ENCODE assay signal across 1 cellular context in the genomic region with DNA sequence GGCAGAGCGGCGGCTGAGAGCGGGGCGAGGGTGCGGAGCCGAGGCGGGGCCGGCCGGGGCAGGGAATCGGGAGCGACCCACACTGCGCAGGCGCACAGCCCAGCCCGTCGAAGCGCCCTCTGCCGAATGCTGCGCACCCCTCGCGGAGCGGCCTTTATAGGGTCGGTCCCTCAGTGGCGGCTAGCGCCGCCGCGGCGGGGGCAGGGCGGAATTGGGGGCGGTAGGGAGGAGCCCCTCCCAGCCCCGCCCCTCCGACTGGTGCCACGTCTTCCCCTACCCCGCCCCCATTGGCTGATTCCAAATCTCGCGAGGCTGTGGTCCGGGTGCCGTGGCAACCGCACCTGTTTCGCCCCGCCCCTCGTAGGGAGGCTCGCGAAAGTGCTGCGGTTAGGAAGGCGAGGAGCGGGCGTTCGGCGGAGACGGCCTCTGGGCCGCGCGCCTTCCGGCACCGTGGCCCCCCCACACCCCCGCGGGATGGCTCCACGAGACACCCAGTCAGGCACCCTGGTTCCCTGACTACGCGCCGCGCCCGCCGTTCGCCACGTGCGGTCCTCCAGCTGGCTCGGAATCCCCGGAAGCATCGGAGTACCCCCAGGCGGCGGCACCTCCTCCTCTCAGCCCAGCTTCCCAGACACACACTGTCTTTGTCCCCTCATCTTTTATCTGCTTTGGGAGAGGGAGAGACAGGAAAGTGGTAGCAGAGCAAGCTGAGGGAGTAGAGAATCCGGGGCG.
TF ChIP-seq lines count a peak whose summit lies in the region.

A gene (minus strand): TSS at position 128 of the 732 bp plus-strand sequence. CDS start 157 bp downstream, outside the sequence.

TF ChIP-seq in GM12878, 131 proteins besides CTCF, POLR2A, EP300 and RAD21 (continued from another document and continues in another):
- TF ChIP-seq, protein P1, sequence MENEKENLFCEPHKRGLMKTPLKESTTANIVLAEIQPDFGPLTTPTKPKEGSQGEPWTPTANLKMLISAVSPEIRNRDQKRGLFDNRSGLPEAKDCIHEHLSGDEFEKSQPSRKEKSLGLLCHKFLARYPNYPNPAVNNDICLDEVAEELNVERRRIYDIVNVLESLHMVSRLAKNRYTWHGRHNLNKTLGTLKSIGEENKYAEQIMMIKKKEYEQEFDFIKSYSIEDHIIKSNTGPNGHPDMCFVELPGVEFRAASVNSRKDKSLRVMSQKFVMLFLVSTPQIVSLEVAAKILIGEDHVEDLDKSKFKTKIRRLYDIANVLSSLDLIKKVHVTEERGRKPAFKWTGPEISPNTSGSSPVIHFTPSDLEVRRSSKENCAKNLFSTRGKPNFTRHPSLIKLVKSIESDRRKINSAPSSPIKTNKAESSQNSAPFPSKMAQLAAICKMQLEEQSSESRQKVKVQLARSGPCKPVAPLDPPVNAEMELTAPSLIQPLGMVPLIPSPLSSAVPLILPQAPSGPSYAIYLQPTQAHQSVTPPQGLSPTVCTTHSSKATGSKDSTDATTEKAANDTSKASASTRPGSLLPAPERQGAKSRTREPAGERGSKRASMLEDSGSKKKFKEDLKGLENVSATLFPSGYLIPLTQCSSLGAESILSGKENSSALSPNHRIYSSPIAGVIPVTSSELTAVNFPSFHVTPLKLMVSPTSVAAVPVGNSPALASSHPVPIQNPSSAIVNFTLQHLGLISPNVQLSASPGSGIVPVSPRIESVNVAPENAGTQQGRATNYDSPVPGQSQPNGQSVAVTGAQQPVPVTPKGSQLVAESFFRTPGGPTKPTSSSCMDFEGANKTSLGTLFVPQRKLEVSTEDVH (IDR thresholded peaks at IDR 0.05; ENCODE audit: low read depth, partially characterized antibody) = no peak
- TF ChIP-seq SP1 (IDR thresholded peaks at IDR 0.05; ENCODE audit: low read depth, low read length) (peak; percentile 83), POU2F2 (IDR thresholded peaks at IDR 0.05; ENCODE audit: borderline replicate concordance, low read depth, low read length) (peak; percentile 98), HDAC6 (IDR thresholded peaks at IDR 0.05; ENCODE audit: unreplicated experiment) (peak; percentile 56), PML (IDR thresholded peaks at IDR 0.05; ENCODE audit: low read length) (no peak), ATF7 (IDR thresholded peaks at IDR 0.05; ENCODE audit: low read depth) (no peak), MYC (IDR thresholded peaks at IDR 0.05; ENCODE audit: insufficient read depth, insufficient read length, insufficient replicate concordance, low read length, severe bottlenecking) (peak; percentile 70), CHD2 (IDR thresholded peaks at IDR 0.05; ENCODE audit: borderline replicate concordance, low read depth, low read length) (peak; percentile 99), YY1 (IDR thresholded peaks at IDR 0.05; ENCODE audit: low read depth, low read length) (peak; percentile 86), NFYA (IDR thresholded peaks at IDR 0.05; ENCODE audit: borderline replicate concordance, low read depth, low read length) (no peak), SRF (IDR thresholded peaks at IDR 0.05; ENCODE audit: low read depth in 2 of 2, low read length in 2 of 2) (0 out of 4 replicates have a peak, but pooled peaks of 1 of the 2 experiments have one; percentile 1), SMAD5 (IDR thresholded peaks at IDR 0.05; ENCODE audit: low read depth) (peak; percentile 96), GATAD2B (conservative IDR thresholded peaks at IDR 0.05; ENCODE audit: low read depth) (peak; percentile 63), RB1 (IDR thresholded peaks at IDR 0.05; ENCODE audit: borderline replicate concordance) (peak; percentile 69; the same call in 1 of the 2 replicates), HDAC2 (IDR thresholded peaks at IDR 0.05) (no peak), TAF1 (IDR thresholded peaks at IDR 0.05; ENCODE audit: borderline replicate concordance, low read depth, low read length) (peak; percentile 99), MEF2B (IDR thresholded peaks at IDR 0.05; ENCODE audit: partially characterized antibody, poor library complexity, severe bottlenecking) (peak; percentile 60), ZZZ3 (IDR thresholded peaks at IDR 0.05; ENCODE audit: control insufficient read depth, insufficient read length, low read depth) (no peak), IKZF2 (IDR thresholded peaks at IDR 0.05) (peak in 1 of 2 experiments; percentile 75; a peak in 1 of 4 replicates), ZNF217 (IDR thresholded peaks at IDR 0.05) (peak; percentile 53; the same call in 1 of the 2 replicates), ZNF207 (IDR thresholded peaks at IDR 0.05; ENCODE audit: borderline replicate concordance) (0 out of 2 replicates have a peak, but pooled peaks have one; percentile 18), JUNB (IDR thresholded peaks at IDR 0.05) (no peak), NFIC (IDR thresholded peaks at IDR 0.05; ENCODE audit: low read depth, low read length) (no peak), RAD51 (IDR thresholded peaks at IDR 0.05) (no peak), IKZF1 (conservative IDR thresholded peaks at IDR 0.05) (peak; percentile 89), ZNF384 (IDR thresholded peaks at IDR 0.05; ENCODE audit: borderline replicate concordance, low read depth, low read length) (no peak), HDGF (IDR thresholded peaks at IDR 0.05) (0 out of 2 replicates have a peak, but pooled peaks have one; percentile 86), STAT3 (IDR thresholded peaks at IDR 0.05; ENCODE audit: low read depth, low read length) (no peak), TCF3 (IDR thresholded peaks at IDR 0.05; ENCODE audit: borderline replicate concordance, insufficient read depth, low read depth, low read length) (peak; percentile 97), ZNF24 (IDR thresholded peaks at IDR 0.05) (no peak), NR2C1 (IDR thresholded peaks at IDR 0.05) (no peak), SMC3 (IDR thresholded peaks at IDR 0.05; ENCODE audit: borderline replicate concordance, low read length) (peak; percentile 54), NR2C2 (IDR thresholded peaks at IDR 0.05; ENCODE audit: borderline replicate concordance, control insufficient read depth, insufficient read length, low read depth) (no peak), BHLHE40 (IDR thresholded peaks at IDR 0.05; ENCODE audit: borderline replicate concordance in 1 of 2, low read depth in 2 of 2, low read length in 1 of 2) (peak; percentile 91 to 97), ZNF622 (IDR thresholded peaks at IDR 0.05) (no peak), BRCA1 (IDR thresholded peaks at IDR 0.05; ENCODE audit: low read depth, low read length) (peak; percentile 89), ETV6 (conservative IDR thresholded peaks at IDR 0.05 in 1 of 2, IDR thresholded peaks at IDR 0.05 in 1 of 2; ENCODE audit: borderline replicate concordance in 1 of 2, low read depth in 1 of 2) (peak in 1 of 2 experiments; percentile 23; a peak in 2 of 4 replicates)
- TF ChIP-seq, protein P2, sequence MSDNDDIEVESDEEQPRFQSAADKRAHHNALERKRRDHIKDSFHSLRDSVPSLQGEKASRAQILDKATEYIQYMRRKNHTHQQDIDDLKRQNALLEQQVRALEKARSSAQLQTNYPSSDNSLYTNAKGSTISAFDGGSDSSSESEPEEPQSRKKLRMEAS (IDR thresholded peaks at IDR 0.05; ENCODE audit: low read depth, low read length) = peak; percentile 66
- TF ChIP-seq, protein P3, sequence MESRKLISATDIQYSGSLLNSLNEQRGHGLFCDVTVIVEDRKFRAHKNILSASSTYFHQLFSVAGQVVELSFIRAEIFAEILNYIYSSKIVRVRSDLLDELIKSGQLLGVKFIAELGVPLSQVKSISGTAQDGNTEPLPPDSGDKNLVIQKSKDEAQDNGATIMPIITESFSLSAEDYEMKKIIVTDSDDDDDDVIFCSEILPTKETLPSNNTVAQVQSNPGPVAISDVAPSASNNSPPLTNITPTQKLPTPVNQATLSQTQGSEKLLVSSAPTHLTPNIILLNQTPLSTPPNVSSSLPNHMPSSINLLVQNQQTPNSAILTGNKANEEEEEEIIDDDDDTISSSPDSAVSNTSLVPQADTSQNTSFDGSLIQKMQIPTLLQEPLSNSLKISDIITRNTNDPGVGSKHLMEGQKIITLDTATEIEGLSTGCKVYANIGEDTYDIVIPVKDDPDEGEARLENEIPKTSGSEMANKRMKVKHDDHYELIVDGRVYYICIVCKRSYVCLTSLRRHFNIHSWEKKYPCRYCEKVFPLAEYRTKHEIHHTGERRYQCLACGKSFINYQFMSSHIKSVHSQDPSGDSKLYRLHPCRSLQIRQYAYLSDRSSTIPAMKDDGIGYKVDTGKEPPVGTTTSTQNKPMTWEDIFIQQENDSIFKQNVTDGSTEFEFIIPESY (IDR thresholded peaks at IDR 0.05) = no peak
- TF ChIP-seq, protein P4, sequence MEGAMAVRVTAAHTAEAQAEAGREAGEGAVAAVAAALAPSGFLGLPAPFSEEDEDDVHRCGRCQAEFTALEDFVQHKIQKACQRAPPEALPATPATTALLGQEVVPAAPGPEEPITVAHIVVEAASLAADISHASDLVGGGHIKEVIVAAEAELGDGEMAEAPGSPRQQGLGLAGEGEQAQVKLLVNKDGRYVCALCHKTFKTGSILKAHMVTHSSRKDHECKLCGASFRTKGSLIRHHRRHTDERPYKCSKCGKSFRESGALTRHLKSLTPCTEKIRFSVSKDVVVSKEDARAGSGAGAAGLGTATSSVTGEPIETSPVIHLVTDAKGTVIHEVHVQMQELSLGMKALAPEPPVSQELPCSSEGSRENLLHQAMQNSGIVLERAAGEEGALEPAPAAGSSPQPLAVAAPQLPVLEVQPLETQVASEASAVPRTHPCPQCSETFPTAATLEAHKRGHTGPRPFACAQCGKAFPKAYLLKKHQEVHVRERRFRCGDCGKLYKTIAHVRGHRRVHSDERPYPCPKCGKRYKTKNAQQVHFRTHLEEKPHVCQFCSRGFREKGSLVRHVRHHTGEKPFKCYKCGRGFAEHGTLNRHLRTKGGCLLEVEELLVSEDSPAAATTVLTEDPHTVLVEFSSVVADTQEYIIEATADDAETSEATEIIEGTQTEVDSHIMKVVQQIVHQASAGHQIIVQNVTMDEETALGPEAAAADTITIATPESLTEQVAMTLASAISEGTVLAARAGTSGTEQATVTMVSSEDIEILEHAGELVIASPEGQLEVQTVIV (IDR thresholded peaks at IDR 0.05; ENCODE audit: borderline replicate concordance, partially characterized antibody) = no peak
- TF ChIP-seq, protein P5, sequence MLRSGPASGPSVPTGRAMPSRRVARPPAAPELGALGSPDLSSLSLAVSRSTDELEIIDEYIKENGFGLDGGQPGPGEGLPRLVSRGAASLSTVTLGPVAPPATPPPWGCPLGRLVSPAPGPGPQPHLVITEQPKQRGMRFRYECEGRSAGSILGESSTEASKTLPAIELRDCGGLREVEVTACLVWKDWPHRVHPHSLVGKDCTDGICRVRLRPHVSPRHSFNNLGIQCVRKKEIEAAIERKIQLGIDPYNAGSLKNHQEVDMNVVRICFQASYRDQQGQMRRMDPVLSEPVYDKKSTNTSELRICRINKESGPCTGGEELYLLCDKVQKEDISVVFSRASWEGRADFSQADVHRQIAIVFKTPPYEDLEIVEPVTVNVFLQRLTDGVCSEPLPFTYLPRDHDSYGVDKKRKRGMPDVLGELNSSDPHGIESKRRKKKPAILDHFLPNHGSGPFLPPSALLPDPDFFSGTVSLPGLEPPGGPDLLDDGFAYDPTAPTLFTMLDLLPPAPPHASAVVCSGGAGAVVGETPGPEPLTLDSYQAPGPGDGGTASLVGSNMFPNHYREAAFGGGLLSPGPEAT (IDR thresholded peaks at IDR 0.05; ENCODE audit: low read depth) = no peak; the same call in 1 of the 2 replicates
- TF ChIP-seq, protein P6, sequence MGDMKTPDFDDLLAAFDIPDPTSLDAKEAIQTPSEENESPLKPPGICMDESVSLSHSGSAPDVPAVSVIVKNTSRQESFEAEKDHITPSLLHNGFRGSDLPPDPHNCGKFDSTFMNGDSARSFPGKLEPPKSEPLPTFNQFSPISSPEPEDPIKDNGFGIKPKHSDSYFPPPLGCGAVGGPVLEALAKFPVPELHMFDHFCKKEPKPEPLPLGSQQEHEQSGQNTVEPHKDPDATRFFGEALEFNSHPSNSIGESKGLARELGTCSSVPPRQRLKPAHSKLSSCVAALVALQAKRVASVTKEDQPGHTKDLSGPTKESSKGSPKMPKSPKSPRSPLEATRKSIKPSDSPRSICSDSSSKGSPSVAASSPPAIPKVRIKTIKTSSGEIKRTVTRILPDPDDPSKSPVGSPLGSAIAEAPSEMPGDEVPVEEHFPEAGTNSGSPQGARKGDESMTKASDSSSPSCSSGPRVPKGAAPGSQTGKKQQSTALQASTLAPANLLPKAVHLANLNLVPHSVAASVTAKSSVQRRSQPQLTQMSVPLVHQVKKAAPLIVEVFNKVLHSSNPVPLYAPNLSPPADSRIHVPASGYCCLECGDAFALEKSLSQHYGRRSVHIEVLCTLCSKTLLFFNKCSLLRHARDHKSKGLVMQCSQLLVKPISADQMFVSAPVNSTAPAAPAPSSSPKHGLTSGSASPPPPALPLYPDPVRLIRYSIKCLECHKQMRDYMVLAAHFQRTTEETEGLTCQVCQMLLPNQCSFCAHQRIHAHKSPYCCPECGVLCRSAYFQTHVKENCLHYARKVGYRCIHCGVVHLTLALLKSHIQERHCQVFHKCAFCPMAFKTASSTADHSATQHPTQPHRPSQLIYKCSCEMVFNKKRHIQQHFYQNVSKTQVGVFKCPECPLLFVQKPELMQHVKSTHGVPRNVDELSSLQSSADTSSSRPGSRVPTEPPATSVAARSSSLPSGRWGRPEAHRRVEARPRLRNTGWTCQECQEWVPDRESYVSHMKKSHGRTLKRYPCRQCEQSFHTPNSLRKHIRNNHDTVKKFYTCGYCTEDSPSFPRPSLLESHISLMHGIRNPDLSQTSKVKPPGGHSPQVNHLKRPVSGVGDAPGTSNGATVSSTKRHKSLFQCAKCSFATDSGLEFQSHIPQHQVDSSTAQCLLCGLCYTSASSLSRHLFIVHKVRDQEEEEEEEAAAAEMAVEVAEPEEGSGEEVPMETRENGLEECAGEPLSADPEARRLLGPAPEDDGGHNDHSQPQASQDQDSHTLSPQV (IDR thresholded peaks at IDR 0.05) = 0 out of 2 replicates have a peak, but pooled peaks have one; percentile 5
- TF ChIP-seq, protein P7, sequence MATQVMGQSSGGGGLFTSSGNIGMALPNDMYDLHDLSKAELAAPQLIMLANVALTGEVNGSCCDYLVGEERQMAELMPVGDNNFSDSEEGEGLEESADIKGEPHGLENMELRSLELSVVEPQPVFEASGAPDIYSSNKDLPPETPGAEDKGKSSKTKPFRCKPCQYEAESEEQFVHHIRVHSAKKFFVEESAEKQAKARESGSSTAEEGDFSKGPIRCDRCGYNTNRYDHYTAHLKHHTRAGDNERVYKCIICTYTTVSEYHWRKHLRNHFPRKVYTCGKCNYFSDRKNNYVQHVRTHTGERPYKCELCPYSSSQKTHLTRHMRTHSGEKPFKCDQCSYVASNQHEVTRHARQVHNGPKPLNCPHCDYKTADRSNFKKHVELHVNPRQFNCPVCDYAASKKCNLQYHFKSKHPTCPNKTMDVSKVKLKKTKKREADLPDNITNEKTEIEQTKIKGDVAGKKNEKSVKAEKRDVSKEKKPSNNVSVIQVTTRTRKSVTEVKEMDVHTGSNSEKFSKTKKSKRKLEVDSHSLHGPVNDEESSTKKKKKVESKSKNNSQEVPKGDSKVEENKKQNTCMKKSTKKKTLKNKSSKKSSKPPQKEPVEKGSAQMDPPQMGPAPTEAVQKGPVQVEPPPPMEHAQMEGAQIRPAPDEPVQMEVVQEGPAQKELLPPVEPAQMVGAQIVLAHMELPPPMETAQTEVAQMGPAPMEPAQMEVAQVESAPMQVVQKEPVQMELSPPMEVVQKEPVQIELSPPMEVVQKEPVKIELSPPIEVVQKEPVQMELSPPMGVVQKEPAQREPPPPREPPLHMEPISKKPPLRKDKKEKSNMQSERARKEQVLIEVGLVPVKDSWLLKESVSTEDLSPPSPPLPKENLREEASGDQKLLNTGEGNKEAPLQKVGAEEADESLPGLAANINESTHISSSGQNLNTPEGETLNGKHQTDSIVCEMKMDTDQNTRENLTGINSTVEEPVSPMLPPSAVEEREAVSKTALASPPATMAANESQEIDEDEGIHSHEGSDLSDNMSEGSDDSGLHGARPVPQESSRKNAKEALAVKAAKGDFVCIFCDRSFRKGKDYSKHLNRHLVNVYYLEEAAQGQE (IDR thresholded peaks at IDR 0.05; ENCODE audit: low read depth, low read length) = 0 out of 2 replicates have a peak, but pooled peaks have one; percentile 41
